Comparison of ENCODE assay signal across 23 cellular contexts in the genomic region with DNA sequence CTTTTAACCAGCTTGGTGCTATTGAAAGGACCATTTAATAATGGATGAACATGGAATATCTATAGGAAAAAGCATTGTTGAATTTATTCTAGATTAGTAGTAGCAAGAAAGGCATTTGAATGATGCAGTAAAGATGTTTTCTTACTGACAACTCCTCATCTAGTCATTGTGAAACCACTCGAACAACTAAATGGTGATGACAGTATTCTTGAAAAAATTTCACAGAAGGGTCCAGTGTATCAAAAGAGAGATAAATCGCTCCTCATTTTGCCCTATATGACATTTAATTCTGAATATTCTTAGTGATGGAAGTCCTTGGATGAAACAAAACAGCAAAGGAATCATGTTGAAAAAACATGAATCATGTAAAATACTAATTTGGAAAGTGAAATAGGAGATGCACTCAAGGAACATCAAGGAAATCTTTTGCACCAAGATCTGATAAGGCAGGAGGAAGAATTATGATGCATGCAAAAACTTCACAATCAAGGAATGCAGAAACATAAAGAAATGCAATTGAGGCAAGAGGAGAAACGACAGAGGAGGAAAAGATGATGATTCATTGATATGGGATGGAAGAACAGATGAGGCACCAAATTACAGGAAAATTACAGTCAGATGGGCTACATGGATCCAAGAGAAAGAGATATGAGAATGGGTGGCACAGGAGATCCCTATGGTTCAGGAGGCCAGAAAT.
"Had no signal": no experiment of that assay in that cellular context is flagged by ENCODE, and none has a peak within 500 bp of the region (broad histone marks: within the 10 kb centered on the region; RNA-seq: fewer than 3 reads in every experiment).

No MANE protein-coding gene starts in this region.

- H3K9me3 ChIP-seq: breast epithelium, lower lobe of right lung, tibial artery had no signal

- H3K27ac ChIP-seq: breast epithelium, lower lobe of right lung, parathyroid adenoma, tibial artery had no signal

- H3K79me2 ChIP-seq: parathyroid adenoma had no signal

- H3K36me3 Mint-ChIP-seq: activated naive CD8-positive, alpha-beta T cell treated with anti-CD3 and anti-CD28 coated beads, Interleukin-2, amount 10 ng/mL, durations not matched to agents 7 days and 5 days; naive B cell had no signal

- H3K27ac Mint-ChIP-seq: activated B cell treated with CpG ODN at 0.5 μM for 24 hours; activated CD4-positive, alpha-beta T cell treated with anti-CD3 and anti-CD28 coated beads for 36 hours; activated CD8-positive, alpha-beta T cell treated with anti-CD3 and anti-CD28 coated beads for 36 hours; activated naive CD4-positive, alpha-beta T cell treated with anti-CD3 and anti-CD28 coated beads for 36 hours; naive B cell had no signal

- H3K9ac ChIP-seq: parathyroid adenoma had no signal

- H3K4me3 Mint-ChIP-seq: activated B cell treated with CpG ODN at 0.5 μM for 24 hours; activated CD4-positive, alpha-beta T cell treated with anti-CD3 and anti-CD28 coated beads for 36 hours; activated CD8-positive, alpha-beta T cell treated with anti-CD3 and anti-CD28 coated beads for 36 hours; activated naive CD4-positive, alpha-beta T cell treated with anti-CD3 and anti-CD28 coated beads for 36 hours; central memory CD8-positive, alpha-beta T cell; naive B cell had no signal

- H3K4me1 ChIP-seq: breast epithelium, lower lobe of right lung, parathyroid adenoma, tibial artery had no signal

- H3K4me1 Mint-ChIP-seq: activated B cell treated with CpG ODN at 0.5 μM for 24 hours, naive B cell had no signal

- H3K27me3 ChIP-seq: breast epithelium, tibial artery had no signal

- ATAC-seq: lower lobe of right lung, right cardiac atrium had no signal

- FAIRE-seq: colon, kidney had no signal

- H3K36me3 ChIP-seq: breast epithelium, lower lobe of right lung, tibial artery had no signal

- H3K9me3 Mint-ChIP-seq: activated B cell treated with CpG ODN at 0.5 μM for 24 hours; activated CD8-positive, alpha-beta T cell treated with anti-CD3 and anti-CD28 coated beads for 36 hours; activated naive CD4-positive, alpha-beta T cell treated with anti-CD3 and anti-CD28 coated beads for 36 hours had no signal

- H3K4me3 ChIP-seq: breast epithelium, lower lobe of right lung, tibial artery had no signal

- DNase-seq: activated B cell treated with CpG ODN at 0.5 μM for 24 hours; activated effector memory CD4-positive, alpha-beta T cell treated with Interleukin-2 at 50 U/mL for 16 hours; activated naive CD4-positive, alpha-beta T cell treated with anti-CD3 and anti-CD28 coated beads for 36 hours; activated T-cell treated with anti-CD3 and anti-CD28 coated beads, Interleukin-2, amount 50 U/mL, for 1 hour; amniotic stem cell; effector memory CD4-positive, alpha-beta T cell; foreskin melanocyte; kidney; lower lobe of right lung; naive B cell; nucleus accumbens; right cardiac atrium; stimulated activated CD4-positive, alpha-beta T cell treated with anti-CD3 and anti-CD28 coated beads, Interleukin-4, amount 100 ng/mL, for 24 hours; stimulated activated naive CD4-positive, alpha-beta T cell treated with Interleukin-2 at 50 U/mL for 16 hours; substantia nigra; tibial artery had no signal

- H2AFZ ChIP-seq: parathyroid adenoma had no signal
